1 cellular context compared by ENCODE assay signal in the genomic region with DNA sequence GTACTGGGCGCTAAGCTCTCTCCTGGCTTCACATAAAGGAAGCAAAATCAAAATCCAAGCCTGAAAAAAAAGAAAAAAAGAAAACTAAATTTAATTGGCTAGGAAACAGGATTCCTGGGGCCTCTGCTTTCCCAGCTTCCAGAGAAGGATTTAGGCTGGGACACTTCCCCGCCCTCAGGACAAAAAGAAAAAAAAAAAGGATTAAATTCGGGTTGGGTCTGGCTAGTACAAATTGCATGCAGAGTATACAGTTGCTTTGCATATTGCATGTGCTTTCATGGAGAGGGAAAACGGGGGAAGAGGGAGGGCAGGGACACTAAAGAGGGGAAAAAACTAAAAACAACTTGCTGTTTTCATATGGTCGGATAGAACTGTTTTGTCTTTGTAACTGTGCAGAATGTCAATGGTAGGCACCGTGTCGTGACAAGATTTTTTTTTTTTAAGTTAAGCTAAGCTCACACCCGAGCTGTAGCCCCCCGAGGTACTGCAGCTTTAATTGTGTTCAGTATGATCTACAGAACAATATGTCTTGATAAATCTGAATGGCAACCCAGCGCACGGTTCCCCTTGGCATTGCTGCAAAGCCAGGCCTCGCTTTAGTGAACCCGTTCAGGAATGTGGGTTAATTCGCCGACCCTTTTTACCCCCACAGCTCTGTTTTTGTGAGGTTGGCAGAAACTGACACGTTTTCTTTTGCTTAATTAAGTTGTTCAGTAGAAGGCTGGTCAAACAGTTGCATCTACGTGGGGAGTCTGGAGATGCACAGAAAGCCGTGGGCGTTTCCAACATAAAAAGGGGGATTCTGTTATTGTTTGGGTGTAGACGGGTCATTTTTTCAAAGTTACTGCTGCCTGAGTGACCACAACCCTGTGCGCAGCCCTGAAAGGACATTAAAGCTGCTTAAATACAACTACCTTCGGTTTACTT.
TF ChIP-seq lines count a peak whose summit lies in the region.

No MANE protein-coding gene starts in this region.

TF ChIP-seq in GM23338, 12 proteins besides CTCF, POLR2A, EP300 and RAD21 (continued from another document):
- TF ChIP-seq ZNF462 (CRISPR knock-in tag; IDR thresholded peaks at IDR 0.05), result no peak
